ENCODE assay signal across 1 cellular context in the genomic region with DNA sequence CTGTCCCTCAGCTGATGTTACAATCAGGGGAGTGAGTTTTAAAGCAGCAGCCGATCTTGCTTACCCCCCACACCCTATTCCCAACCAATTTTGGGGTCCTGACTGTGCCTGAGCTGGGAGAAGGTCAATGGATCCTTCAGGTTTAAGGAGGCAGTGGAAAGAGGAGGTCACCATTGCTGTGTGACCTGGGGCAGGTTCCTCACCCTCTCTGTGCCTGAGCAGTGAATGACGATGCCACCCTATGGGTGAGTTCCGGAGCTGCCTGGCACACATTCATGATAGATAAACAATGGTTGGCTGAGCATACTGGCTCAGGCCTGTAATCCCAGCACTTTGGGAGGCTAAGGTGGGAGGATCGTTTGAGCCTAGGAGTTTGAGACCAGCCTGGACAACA.
TF ChIP-seq lines count a peak whose summit lies in the region.

No MANE protein-coding gene starts in this region.

TF ChIP-seq in HepG2, 621 proteins besides CTCF, POLR2A, EP300 and RAD21:
- TF ChIP-seq, protein P1, sequence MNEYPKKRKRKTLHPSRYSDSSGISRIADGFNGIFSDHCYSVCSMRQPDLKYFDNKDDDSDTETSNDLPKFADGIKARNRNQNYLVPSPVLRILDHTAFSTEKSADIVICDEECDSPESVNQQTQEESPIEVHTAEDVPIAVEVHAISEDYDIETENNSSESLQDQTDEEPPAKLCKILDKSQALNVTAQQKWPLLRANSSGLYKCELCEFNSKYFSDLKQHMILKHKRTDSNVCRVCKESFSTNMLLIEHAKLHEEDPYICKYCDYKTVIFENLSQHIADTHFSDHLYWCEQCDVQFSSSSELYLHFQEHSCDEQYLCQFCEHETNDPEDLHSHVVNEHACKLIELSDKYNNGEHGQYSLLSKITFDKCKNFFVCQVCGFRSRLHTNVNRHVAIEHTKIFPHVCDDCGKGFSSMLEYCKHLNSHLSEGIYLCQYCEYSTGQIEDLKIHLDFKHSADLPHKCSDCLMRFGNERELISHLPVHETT (CRISPR knock-in tag; conservative IDR thresholded peaks at IDR 0.05) = no peak
- TF ChIP-seq ZNF121 (CRISPR knock-in tag; IDR thresholded peaks at IDR 0.05) (peak; percentile 76), HOXD1 (CRISPR knock-in tag; IDR thresholded peaks at IDR 0.05) (no peak), GATAD2A (CRISPR knock-in tag; IDR thresholded peaks at IDR 0.05) (no peak), TCF12 (IDR thresholded peaks at IDR 0.05) (no peak), TCF12 (CRISPR knock-in tag; IDR thresholded peaks at IDR 0.05) (no peak), ZNF552 (CRISPR knock-in tag; IDR thresholded peaks at IDR 0.05; ENCODE audit: borderline replicate concordance) (no peak), ZNF335 (CRISPR knock-in tag; IDR thresholded peaks at IDR 0.05) (no peak), CBX2 (IDR thresholded peaks at IDR 0.05; ENCODE audit: low read depth, low read length) (no peak), CBX2 (CRISPR knock-in tag; IDR thresholded peaks at IDR 0.05; ENCODE audit: low read depth) (no peak), HHEX (CRISPR knock-in tag; IDR thresholded peaks at IDR 0.05) (no peak), HNF4A (CRISPR knock-in tag; IDR thresholded peaks at IDR 0.05) (no peak), HDAC2 (CRISPR knock-in tag; IDR thresholded peaks at IDR 0.05) (0 out of 2 replicates have a peak, but pooled peaks have one; percentile 9), ATM (IDR thresholded peaks at IDR 0.05; ENCODE audit: borderline replicate concordance) (no peak), POGZ (CRISPR knock-in tag; IDR thresholded peaks at IDR 0.05) (no peak), ZFP36L1 (CRISPR knock-in tag; IDR thresholded peaks at IDR 0.05) (no peak), ZMYM3 (CRISPR knock-in tag; IDR thresholded peaks at IDR 0.05) (peak; percentile 83), ZNF619 (CRISPR knock-in tag; IDR thresholded peaks at IDR 0.05) (no peak), XRCC5 (optimal IDR thresholded peaks at IDR 0.05; ENCODE audit: low read length) (no peak), ZFP36 (IDR thresholded peaks at IDR 0.05; ENCODE audit: borderline replicate concordance, low read depth, low read length, partially characterized antibody) (peak; percentile 65), KDM5B (CRISPR knock-in tag; IDR thresholded peaks at IDR 0.05; ENCODE audit: borderline replicate concordance) (0 out of 2 replicates have a peak, but pooled peaks have one; percentile 25), CREM (IDR thresholded peaks at IDR 0.05) (no peak), CREM (CRISPR knock-in tag; IDR thresholded peaks at IDR 0.05) (no peak), NCOA5 (CRISPR knock-in tag; IDR thresholded peaks at IDR 0.05) (no peak), GFI1 (CRISPR knock-in tag; IDR thresholded peaks at IDR 0.05; ENCODE audit: borderline replicate concordance) (no peak), EEA1 (CRISPR knock-in tag; IDR thresholded peaks at IDR 0.05; ENCODE audit: borderline replicate concordance) (no peak), KDM1A (CRISPR knock-in tag; IDR thresholded peaks at IDR 0.05) (peak; percentile 69; the same call in 1 of the 2 replicates), KDM4B (CRISPR knock-in tag; IDR thresholded peaks at IDR 0.05) (no peak), ZNF768 (CRISPR knock-in tag; IDR thresholded peaks at IDR 0.05) (peak; percentile 99), ZSCAN31 (CRISPR knock-in tag; IDR thresholded peaks at IDR 0.05; ENCODE audit: low read depth) (no peak)
- TF ChIP-seq, protein P2, sequence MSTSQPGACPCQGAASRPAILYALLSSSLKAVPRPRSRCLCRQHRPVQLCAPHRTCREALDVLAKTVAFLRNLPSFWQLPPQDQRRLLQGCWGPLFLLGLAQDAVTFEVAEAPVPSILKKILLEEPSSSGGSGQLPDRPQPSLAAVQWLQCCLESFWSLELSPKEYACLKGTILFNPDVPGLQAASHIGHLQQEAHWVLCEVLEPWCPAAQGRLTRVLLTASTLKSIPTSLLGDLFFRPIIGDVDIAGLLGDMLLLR (CRISPR knock-in tag; IDR thresholded peaks at IDR 0.05) = 0 out of 2 replicates have a peak, but pooled peaks have one; percentile 19
- TF ChIP-seq, protein P3, sequence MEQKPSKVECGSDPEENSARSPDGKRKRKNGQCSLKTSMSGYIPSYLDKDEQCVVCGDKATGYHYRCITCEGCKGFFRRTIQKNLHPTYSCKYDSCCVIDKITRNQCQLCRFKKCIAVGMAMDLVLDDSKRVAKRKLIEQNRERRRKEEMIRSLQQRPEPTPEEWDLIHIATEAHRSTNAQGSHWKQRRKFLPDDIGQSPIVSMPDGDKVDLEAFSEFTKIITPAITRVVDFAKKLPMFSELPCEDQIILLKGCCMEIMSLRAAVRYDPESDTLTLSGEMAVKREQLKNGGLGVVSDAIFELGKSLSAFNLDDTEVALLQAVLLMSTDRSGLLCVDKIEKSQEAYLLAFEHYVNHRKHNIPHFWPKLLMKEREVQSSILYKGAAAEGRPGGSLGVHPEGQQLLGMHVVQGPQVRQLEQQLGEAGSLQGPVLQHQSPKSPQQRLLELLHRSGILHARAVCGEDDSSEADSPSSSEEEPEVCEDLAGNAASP (CRISPR knock-in tag; IDR thresholded peaks at IDR 0.05; ENCODE audit: borderline replicate concordance) = no peak
- TF ChIP-seq, protein P4, sequence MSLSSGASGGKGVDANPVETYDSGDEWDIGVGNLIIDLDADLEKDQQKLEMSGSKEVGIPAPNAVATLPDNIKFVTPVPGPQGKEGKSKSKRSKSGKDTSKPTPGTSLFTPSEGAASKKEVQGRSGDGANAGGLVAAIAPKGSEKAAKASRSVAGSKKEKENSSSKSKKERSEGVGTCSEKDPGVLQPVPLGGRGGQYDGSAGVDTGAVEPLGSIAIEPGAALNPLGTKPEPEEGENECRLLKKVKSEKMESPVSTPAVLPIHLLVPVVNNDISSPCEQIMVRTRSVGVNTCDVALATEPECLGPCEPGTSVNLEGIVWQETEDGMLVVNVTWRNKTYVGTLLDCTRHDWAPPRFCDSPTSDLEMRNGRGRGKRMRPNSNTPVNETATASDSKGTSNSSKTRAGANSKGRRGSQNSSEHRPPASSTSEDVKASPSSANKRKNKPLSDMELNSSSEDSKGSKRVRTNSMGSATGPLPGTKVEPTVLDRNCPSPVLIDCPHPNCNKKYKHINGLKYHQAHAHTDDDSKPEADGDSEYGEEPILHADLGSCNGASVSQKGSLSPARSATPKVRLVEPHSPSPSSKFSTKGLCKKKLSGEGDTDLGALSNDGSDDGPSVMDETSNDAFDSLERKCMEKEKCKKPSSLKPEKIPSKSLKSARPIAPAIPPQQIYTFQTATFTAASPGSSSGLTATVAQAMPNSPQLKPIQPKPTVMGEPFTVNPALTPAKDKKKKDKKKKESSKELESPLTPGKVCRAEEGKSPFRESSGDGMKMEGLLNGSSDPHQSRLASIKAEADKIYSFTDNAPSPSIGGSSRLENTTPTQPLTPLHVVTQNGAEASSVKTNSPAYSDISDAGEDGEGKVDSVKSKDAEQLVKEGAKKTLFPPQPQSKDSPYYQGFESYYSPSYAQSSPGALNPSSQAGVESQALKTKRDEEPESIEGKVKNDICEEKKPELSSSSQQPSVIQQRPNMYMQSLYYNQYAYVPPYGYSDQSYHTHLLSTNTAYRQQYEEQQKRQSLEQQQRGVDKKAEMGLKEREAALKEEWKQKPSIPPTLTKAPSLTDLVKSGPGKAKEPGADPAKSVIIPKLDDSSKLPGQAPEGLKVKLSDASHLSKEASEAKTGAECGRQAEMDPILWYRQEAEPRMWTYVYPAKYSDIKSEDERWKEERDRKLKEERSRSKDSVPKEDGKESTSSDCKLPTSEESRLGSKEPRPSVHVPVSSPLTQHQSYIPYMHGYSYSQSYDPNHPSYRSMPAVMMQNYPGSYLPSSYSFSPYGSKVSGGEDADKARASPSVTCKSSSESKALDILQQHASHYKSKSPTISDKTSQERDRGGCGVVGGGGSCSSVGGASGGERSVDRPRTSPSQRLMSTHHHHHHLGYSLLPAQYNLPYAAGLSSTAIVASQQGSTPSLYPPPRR (CRISPR knock-in tag; IDR thresholded peaks at IDR 0.05; ENCODE audit: borderline replicate concordance) = no peak
- TF ChIP-seq, protein P5, sequence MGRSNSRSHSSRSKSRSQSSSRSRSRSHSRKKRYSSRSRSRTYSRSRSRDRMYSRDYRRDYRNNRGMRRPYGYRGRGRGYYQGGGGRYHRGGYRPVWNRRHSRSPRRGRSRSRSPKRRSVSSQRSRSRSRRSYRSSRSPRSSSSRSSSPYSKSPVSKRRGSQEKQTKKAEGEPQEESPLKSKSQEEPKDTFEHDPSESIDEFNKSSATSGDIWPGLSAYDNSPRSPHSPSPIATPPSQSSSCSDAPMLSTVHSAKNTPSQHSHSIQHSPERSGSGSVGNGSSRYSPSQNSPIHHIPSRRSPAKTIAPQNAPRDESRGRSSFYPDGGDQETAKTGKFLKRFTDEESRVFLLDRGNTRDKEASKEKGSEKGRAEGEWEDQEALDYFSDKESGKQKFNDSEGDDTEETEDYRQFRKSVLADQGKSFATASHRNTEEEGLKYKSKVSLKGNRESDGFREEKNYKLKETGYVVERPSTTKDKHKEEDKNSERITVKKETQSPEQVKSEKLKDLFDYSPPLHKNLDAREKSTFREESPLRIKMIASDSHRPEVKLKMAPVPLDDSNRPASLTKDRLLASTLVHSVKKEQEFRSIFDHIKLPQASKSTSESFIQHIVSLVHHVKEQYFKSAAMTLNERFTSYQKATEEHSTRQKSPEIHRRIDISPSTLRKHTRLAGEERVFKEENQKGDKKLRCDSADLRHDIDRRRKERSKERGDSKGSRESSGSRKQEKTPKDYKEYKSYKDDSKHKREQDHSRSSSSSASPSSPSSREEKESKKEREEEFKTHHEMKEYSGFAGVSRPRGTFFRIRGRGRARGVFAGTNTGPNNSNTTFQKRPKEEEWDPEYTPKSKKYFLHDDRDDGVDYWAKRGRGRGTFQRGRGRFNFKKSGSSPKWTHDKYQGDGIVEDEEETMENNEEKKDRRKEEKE (IDR thresholded peaks at IDR 0.05) = no peak
- TF ChIP-seq, protein P6, sequence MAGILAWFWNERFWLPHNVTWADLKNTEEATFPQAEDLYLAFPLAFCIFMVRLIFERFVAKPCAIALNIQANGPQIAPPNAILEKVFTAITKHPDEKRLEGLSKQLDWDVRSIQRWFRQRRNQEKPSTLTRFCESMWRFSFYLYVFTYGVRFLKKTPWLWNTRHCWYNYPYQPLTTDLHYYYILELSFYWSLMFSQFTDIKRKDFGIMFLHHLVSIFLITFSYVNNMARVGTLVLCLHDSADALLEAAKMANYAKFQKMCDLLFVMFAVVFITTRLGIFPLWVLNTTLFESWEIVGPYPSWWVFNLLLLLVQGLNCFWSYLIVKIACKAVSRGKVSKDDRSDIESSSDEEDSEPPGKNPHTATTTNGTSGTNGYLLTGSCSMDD (CRISPR knock-in tag; IDR thresholded peaks at IDR 0.05) = no peak
- TF ChIP-seq, protein P7, sequence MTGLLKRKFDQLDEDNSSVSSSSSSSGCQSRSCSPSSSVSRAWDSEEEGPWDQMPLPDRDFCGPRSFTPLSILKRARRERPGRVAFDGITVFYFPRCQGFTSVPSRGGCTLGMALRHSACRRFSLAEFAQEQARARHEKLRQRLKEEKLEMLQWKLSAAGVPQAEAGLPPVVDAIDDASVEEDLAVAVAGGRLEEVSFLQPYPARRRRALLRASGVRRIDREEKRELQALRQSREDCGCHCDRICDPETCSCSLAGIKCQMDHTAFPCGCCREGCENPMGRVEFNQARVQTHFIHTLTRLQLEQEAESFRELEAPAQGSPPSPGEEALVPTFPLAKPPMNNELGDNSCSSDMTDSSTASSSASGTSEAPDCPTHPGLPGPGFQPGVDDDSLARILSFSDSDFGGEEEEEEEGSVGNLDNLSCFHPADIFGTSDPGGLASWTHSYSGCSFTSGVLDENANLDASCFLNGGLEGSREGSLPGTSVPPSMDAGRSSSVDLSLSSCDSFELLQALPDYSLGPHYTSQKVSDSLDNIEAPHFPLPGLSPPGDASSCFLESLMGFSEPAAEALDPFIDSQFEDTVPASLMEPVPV (CRISPR knock-in tag; IDR thresholded peaks at IDR 0.05) = no peak
